Comparison of ENCODE assay signal across 8 cellular contexts in genomic region chr19:39897511-39898245, GRCh38. TPM values are rescaled to one million over a fixed set of nuclear protein-coding genes. Genes with fewer than 3 reads are reported as not detected.
DNase-seq lines count a peak whose midpoint lies in the region; ATAC-seq and TF ChIP-seq lines count a peak whose summit lies in the region.
"Not testable (repeated sequence)": the region's sequence is repeated elsewhere in the genome, so short reads cannot be mapped to it uniquely, and the experiment has no call there.

No MANE protein-coding gene starts in this region.

- not testable (repeated sequence) for H3K27ac ChIP-seq in DND-41 (ENCODE audit: low read length); heart right ventricle; neuronal stem cell (replicated peaks; ENCODE audit: low read length)

- not testable (repeated sequence) for H3K14ac ChIP-seq in neuronal stem cell (ENCODE audit: low read length)

- H4K20me1 ChIP-seq in DND-41 (ENCODE audit: insufficient read depth, low read length), result not testable (repeated sequence)

- not testable (repeated sequence) for H3K18ac ChIP-seq in neuronal stem cell (ENCODE audit: low read length)

- not testable (repeated sequence) for H4K8ac ChIP-seq in neuronal stem cell (ENCODE audit: low read depth, low read length)

- not testable (repeated sequence) for H3K4me3 Mint-ChIP-seq in activated CD4-positive, alpha-beta T cell treated with anti-CD3 and anti-CD28 coated beads for 36 hours; stimulated activated naive CD8-positive, alpha-beta T cell treated with anti-CD3 and anti-CD28 coated beads, Interleukin-15, amount 100 ng/mL, for 72 hours

- in situ Hi-C loops in astrocyte of the cerebellum (cut with HindIII; ENCODE audit: low sequenced_read_pairs), result not testable (repeated sequence)

- TF ChIP-seq CTCF in DND-41 (IDR thresholded peaks at IDR 0.05; ENCODE audit: borderline replicate concordance, extremely low read depth, low read length, poor library complexity, severe bottlenecking), result peak; percentile 28
- TF ChIP-seq CTCF in astrocyte of the cerebellum (IDR thresholded peaks at IDR 0.05; ENCODE audit: low read depth, low read length, missing control alignments), result peak; percentile 22
- TF ChIP-seq CTCF in heart right ventricle (IDR thresholded peaks at IDR 0.05), result peak in 4 of 9 donors; percentile 32 to 52 (median 45)

- not testable (repeated sequence) for H3K79me1 ChIP-seq in neuronal stem cell (ENCODE audit: low read depth, low read length)

- not testable (repeated sequence) for H3K36me3 Mint-ChIP-seq in activated CD4-positive, alpha-beta T cell treated with anti-CD3 and anti-CD28 coated beads for 36 hours (ENCODE audit: low read depth)

- not testable (repeated sequence) for H2BK12ac ChIP-seq in neuronal stem cell (ENCODE audit: low read length)

- H2BK5ac ChIP-seq in neuronal stem cell (ENCODE audit: low read length), result not testable (repeated sequence)

- H3K4ac ChIP-seq in neuronal stem cell (ENCODE audit: low read length), result not testable (repeated sequence)

- intact Hi-C loops in activated CD4-positive, alpha-beta T cell treated with anti-CD3 and anti-CD28 coated beads for 36 hours (cut with DNase I, micrococcal nuclease), result loop anchor here in 1 of 2 experiments (10.0 kb wide), 1 partner anchor 77 kb away; the partner anchor contains the start of gene PSMC4
- intact Hi-C loops in heart right ventricle (cut with DNase I), result not testable (repeated sequence)

- not testable (repeated sequence) for H3K9me3 Mint-ChIP-seq in activated CD4-positive, alpha-beta T cell treated with anti-CD3 and anti-CD28 coated beads for 36 hours (ENCODE audit: low read depth); stimulated activated naive CD8-positive, alpha-beta T cell treated with anti-CD3 and anti-CD28 coated beads, Interleukin-15, amount 100 ng/mL, for 72 hours

- not testable (repeated sequence) for H3K27ac Mint-ChIP-seq in activated CD4-positive, alpha-beta T cell treated with anti-CD3 and anti-CD28 coated beads for 36 hours; stimulated activated naive CD8-positive, alpha-beta T cell treated with anti-CD3 and anti-CD28 coated beads, Interleukin-15, amount 100 ng/mL, for 72 hours

- H3K79me2 ChIP-seq in DND-41 (ENCODE audit: insufficient read depth, low read length), result not testable (repeated sequence)

- not testable (repeated sequence) for DNase-seq in DND-41; astrocyte of the cerebellum (ENCODE audit: low read depth)
- DNase-seq in HPDE6-E6E7 (ENCODE audit: extremely low spot score), result peak; percentile 26
- DNase-seq in NOMO-1 treated with DMSO at 0.1 percent for 48 hours (lab: John Stamatoyannopoulos, UW; ENCODE audit: unreplicated experiment), result peak; percentile 44
- DNase-seq in activated CD4-positive, alpha-beta T cell treated with anti-CD3 and anti-CD28 coated beads for 36 hours, result peak; percentile 70
- peak in 1 of 2 donors; percentile 25 for DNase-seq in heart right ventricle
- peak; percentile 37 for DNase-seq in neuronal stem cell (ENCODE audit: low spot score)
- DNase-seq in stimulated activated naive CD8-positive, alpha-beta T cell treated with anti-CD3 and anti-CD28 coated beads, Interleukin-15, amount 100 ng/mL, for 72 hours, result peak; percentile 36 to 51

- H3K36me3 ChIP-seq in DND-41 (ENCODE audit: insufficient read depth, low read length); heart right ventricle; neuronal stem cell (replicated peaks in 1 of 2; ENCODE audit: control insufficient read depth in 2 of 2, insufficient read depth in 2 of 2, low read length in 2 of 2): not testable (repeated sequence)

- H3K9me3 ChIP-seq in DND-41 (ENCODE audit: insufficient read depth, low read length, severe bottlenecking); heart right ventricle; neuronal stem cell (replicated peaks in 1 of 2; ENCODE audit: control insufficient read depth in 2 of 2, insufficient read depth in 1 of 2, low read depth in 1 of 2, low read length in 2 of 2): not testable (repeated sequence)

- ATAC-seq in DND-41 (ENCODE audit: insufficient read depth, low read depth) (peak; percentile 55), heart right ventricle (peak; percentile 27 to 66 (median 46))
- peak; percentile 87 for ATAC-seq in activated CD4-positive, alpha-beta T cell treated with anti-CD3 and anti-CD28 coated beads for 36 hours
- peak; percentile 56 for ATAC-seq in stimulated activated naive CD8-positive, alpha-beta T cell treated with anti-CD3 and anti-CD28 coated beads, Interleukin-15, amount 100 ng/mL, for 72 hours

- CTCF ChIA-PET in activated CD4-positive, alpha-beta T cell treated with anti-CD3 and anti-CD28 coated beads for 36 hours (lab: Charles Lee), result interaction anchor here (1.1 kb wide), 2 partner anchors 43 to 73 kb away, joined by 3 to 9 read pairs; partner anchors contain the start of gene PSMC4

- not testable (repeated sequence) for H3K27me3 Mint-ChIP-seq in activated CD4-positive, alpha-beta T cell treated with anti-CD3 and anti-CD28 coated beads for 36 hours; stimulated activated naive CD8-positive, alpha-beta T cell treated with anti-CD3 and anti-CD28 coated beads, Interleukin-15, amount 100 ng/mL, for 72 hours

- H2AK5ac ChIP-seq in neuronal stem cell (ENCODE audit: low read depth, low read length), result not testable (repeated sequence)

- not testable (repeated sequence) for H3K9ac ChIP-seq in DND-41 (ENCODE audit: low read depth, low read length); neuronal stem cell (ENCODE audit: low read depth, low read length, poor library complexity)

- H3K4me1 Mint-ChIP-seq in activated CD4-positive, alpha-beta T cell treated with anti-CD3 and anti-CD28 coated beads for 36 hours, result not testable (repeated sequence)
- peaks cover 12% of the 10 kb centered on the region for H3K4me1 Mint-ChIP-seq in stimulated activated naive CD8-positive, alpha-beta T cell treated with anti-CD3 and anti-CD28 coated beads, Interleukin-15, amount 100 ng/mL, for 72 hours

- H2AFZ ChIP-seq in DND-41 (ENCODE audit: low read depth, low read length), result not testable (repeated sequence)
- H2AFZ ChIP-seq in neuronal stem cell (ENCODE audit: low read length), result peak overlapping the region; percentile 59

- not testable (repeated sequence) for H4K91ac ChIP-seq in neuronal stem cell (ENCODE audit: low read depth, low read length, poor library complexity)

- H3K23ac ChIP-seq in neuronal stem cell (ENCODE audit: low read depth, low read length, poor library complexity), result not testable (repeated sequence)

- POLR2A ChIA-PET in activated CD4-positive, alpha-beta T cell treated with anti-CD3 and anti-CD28 coated beads for 36 hours (lab: Charles Lee), result not testable (repeated sequence)

- H3K27me3 ChIP-seq in DND-41 (ENCODE audit: insufficient read depth, low read length, poor library complexity); neuronal stem cell (ENCODE audit: control insufficient read depth in 3 of 3, insufficient read depth in 3 of 3, low read depth in 1 of 3, low read length in 3 of 3): not testable (repeated sequence)
- peaks cover 0 to 12% (median 4%) of the 10 kb centered on the region in 7 donors for H3K27me3 ChIP-seq in heart right ventricle

- H3K4me1 ChIP-seq in DND-41 (ENCODE audit: insufficient read depth, low read length), result peaks cover 10% of the 10 kb centered on the region; the same call in 1 of the 2 replicates
- not testable (repeated sequence) for H3K4me1 ChIP-seq in heart right ventricle; neuronal stem cell (ENCODE audit: control insufficient read depth in 2 of 2, insufficient read depth in 1 of 2, low read depth in 1 of 2, low read length in 2 of 2)

- not testable (repeated sequence) for H3K4me2 ChIP-seq in DND-41 (ENCODE audit: insufficient read depth, low read length); neuronal stem cell (ENCODE audit: insufficient read depth, low read length, poor library complexity, severe bottlenecking)

- WGBS in heart right ventricle, 2 donors, result 6 to 7% methylated on average over 13 of the region's 13 CpGs
- WGBS in neuronal stem cell (ENCODE audit: extremely low coverage in 2 of 2, insufficient read length in 2 of 2, insufficient replicate concordance in 1 of 2), 2 donors, result no CpG with 5 or more reads among the region's 13 CpGs

- H2BK15ac ChIP-seq in neuronal stem cell (ENCODE audit: low read length), result not testable (repeated sequence)

- not testable (repeated sequence) for H2BK120ac ChIP-seq in neuronal stem cell (ENCODE audit: low read depth, low read length)

- H3K4me3 ChIP-seq in DND-41 (ENCODE audit: low read depth in 1 of 2, low read length in 2 of 2); astrocyte of the cerebellum (ENCODE audit: low read depth, low read length); heart right ventricle; neuronal stem cell (ENCODE audit: low read length in 2 of 2): not testable (repeated sequence)

RNA-seq across cellular contexts. Expression of gene FCGBP, which starts 36.8 kb away (rescaled TPM):
- 1 to 10 TPM; 4.9 TPM for total RNA-seq in activated CD4-positive, alpha-beta T cell treated with anti-CD3 and anti-CD28 coated beads for 36 hours
- 10 to 100 TPM in 2 of 10 donors, 1 to 10 TPM in 4, under 1 TPM in 4; 0.30 to 42.3 (median 1.9) TPM for total RNA-seq in heart right ventricle
- polyA plus RNA-seq in heart right ventricle, result 1 to 10 TPM in 1 of 2 donors, under 1 TPM in 1; 0.74 to 1.2 TPM
- polyA plus RNA-seq in neuronal stem cell (2013, experiment 1 of 2), result 0.28 TPM
- 0.29 TPM for polyA plus RNA-seq in neuronal stem cell (2013, experiment 2 of 2)

RNA-seq across cellular contexts. Expression of gene FBL, which starts 51.5 kb away (rescaled TPM):
- 100 to 1,000 TPM; 742 to 890 TPM for total RNA-seq in activated CD4-positive, alpha-beta T cell treated with anti-CD3 and anti-CD28 coated beads for 36 hours
- 10 to 100 TPM; 52.7 to 95.4 (median 67.4) TPM for total RNA-seq in heart right ventricle
- polyA plus RNA-seq in heart right ventricle, result 100 to 1,000 TPM; 102 to 192 TPM
- 435 TPM for polyA plus RNA-seq in neuronal stem cell (2013, experiment 1 of 2)
- polyA plus RNA-seq in neuronal stem cell (2013, experiment 2 of 2), result 415 TPM

Comparison
In these comparisons a context has a peak if more than half of its experiments do, and no peak if none do; other contexts are left out.
1. RNA of gene FBL, which starts 51.5 kb away (total RNA-seq): 742 to 890 TPM in activated CD4-positive, alpha-beta T cell treated with anti-CD3 and anti-CD28 coated beads for 36 hours; 52.7 to 95.4 TPM in heart right ventricle; every median in the first group is over 4 times any median in the second.
2. Peak in every context shown above with its lines, with median percentiles within 50 percentile points of each other: ATAC-seq.